Comparison of ENCODE assay signal across 19 cellular contexts in genomic region chr1:165960881-165961280, GRCh38.
"Had no signal": no experiment of that assay in that cellular context is flagged by ENCODE, and none has a peak within 500 bp of the region (broad histone marks: within the 10 kb centered on the region; RNA-seq: fewer than 3 reads in every experiment).

No MANE protein-coding gene starts in this region.

- H3K27ac ChIP-seq: SJSA1, SK-N-MC had no signal

- H3K4me3 ChIP-seq: SJSA1, SK-N-MC had no signal

- H3K9me3 ChIP-seq: SJSA1 had no signal

- H3K4me1 ChIP-seq: SJSA1 had no signal

- DNase-seq: KBM-7, MV-4-11, NCI-H1048, NCI-H1105, NCI-H1417, NCI-H1436 treated with DMSO at 0.1 percent for 48 hours, NCI-H1694, NCI-H187 treated with DMSO at 0.1 percent for 48 hours, NCI-H2029 treated with DMSO at 0.1 percent for 48 hours, NCI-H2171, NCI-H446, NCI-H510A, NCI-H524 treated with DMSO at 0.1 percent for 48 hours, NCI-H748 treated with DMSO at 0.1 percent for 48 hours, Right ventricle myocardium superior, RPMI8226, SIG-M5 had no signal

- H3K27me3 ChIP-seq: SJSA1 had no signal

- H3K36me3 ChIP-seq: SJSA1 had no signal
